In the genomic region with DNA sequence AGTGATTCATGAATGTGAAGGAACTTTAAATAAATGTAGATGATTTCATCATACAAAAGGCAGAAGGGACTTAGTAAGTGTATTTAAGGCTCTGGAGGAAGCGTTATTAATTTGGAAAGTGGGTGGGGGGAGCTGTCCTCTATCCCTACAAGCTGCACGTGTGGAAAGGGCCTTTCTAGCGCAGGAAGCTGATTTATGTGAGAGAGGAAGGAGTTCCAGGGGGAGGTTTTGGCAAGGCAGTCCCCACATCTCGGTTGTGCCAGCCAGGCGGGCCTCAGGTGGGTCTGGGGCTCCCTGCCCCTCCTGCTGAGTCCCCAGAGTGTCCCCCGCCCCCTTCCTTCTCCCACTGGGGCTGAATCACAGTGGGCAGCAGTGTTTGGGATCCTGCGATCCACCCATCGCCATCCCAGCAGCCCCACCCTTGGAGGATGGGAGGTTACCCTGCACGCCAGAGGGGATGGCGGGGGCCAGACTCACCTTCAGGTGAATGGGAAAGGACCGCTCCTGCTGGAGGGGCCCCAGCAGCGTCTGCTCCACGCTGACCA, we compare ENCODE assay signal across 13 cellular contexts. TPM values are rescaled to one million over a fixed set of nuclear protein-coding genes. Genes with fewer than 3 reads are reported as not detected.
A peak's percentile ranks its signal among the peaks of the same experiment; 100 is the strongest.
DNase-seq lines count a peak whose midpoint lies in the region; ATAC-seq, FAIRE-seq and TF ChIP-seq lines count a peak whose summit lies in the region.
"Had no signal": no experiment of that assay in that cellular context is flagged by ENCODE, and none has a peak within 500 bp of the region (broad histone marks: within the 10 kb centered on the region; RNA-seq: fewer than 3 reads in every experiment).

No MANE protein-coding gene starts in this region.

- H3K36me3 ChIP-seq in cardiac muscle cell: no peaks in the 10 kb centered on the region

- peaks cover 17% of the 10 kb centered on the region for H3K4me1 Mint-ChIP-seq in dendritic cell treated with granulocyte-macrophage colony-stimulating factor and Interleukin-4, amounts not matched to agents 40 ng/mL and 50 ng/mL, for 4 days (ENCODE audit: low read depth)
- H3K4me1 Mint-ChIP-seq in nephron progenitor cell (peaks cover 59% of the 10 kb centered on the region), type B pancreatic cell (ENCODE audit: unreplicated experiment) (peaks cover 27% of the 10 kb centered on the region)

- TF ChIP-seq CTCF in cardiac muscle cell (IDR thresholded peaks at IDR 0.05; ENCODE audit: low read depth, low read length): no peak
- no peak for TF ChIP-seq CTCF in nephron progenitor cell (IDR thresholded peaks at IDR 0.05)
- TF ChIP-seq CTCF in type B pancreatic cell (conservative IDR thresholded peaks at IDR 0.05): no peak

- intact Hi-C loops in Right ventricle myocardium superior (cut with DNase I): no loop called here
- intact Hi-C loops in dendritic cell treated with granulocyte-macrophage colony-stimulating factor and Interleukin-4, amounts not matched to agents 40 ng/mL and 50 ng/mL, for 4 days (cut with micrococcal nuclease): no loop called here

- no peak overlapping the region for H3K27ac Mint-ChIP-seq in dendritic cell treated with granulocyte-macrophage colony-stimulating factor and Interleukin-4, amounts not matched to agents 40 ng/mL and 50 ng/mL, for 4 days
- H3K27ac Mint-ChIP-seq in nephron progenitor cell (no peak overlapping the region), type B pancreatic cell (peak overlapping the region; percentile 47)

- peak overlapping the region; percentile 21 for H3K4me3 Mint-ChIP-seq in dendritic cell treated with granulocyte-macrophage colony-stimulating factor and Interleukin-4, amounts not matched to agents 40 ng/mL and 50 ng/mL, for 4 days
- H3K4me3 Mint-ChIP-seq in nephron progenitor cell (peak overlapping the region; percentile 77), type B pancreatic cell (peak overlapping the region; percentile 84)

- H3K4me1 ChIP-seq in cardiac muscle cell (ENCODE audit: low read depth): no peaks in the 10 kb centered on the region

- peaks cover 59% of the 10 kb centered on the region for H3K27me3 ChIP-seq in cardiac muscle cell

- H3K27ac ChIP-seq in cardiac muscle cell: no peak overlapping the region

- DNase-seq in cardiac muscle cell (ENCODE audit: low read depth in 1 of 2, low spot score in 1 of 2) (no peak), Right ventricle myocardium superior (no peak), nephron progenitor cell (no peak), type B pancreatic cell (ENCODE audit: extremely low spot score, unreplicated experiment) (no peak), NCI-H2196 treated with DMSO at 0.1 percent for 48 hours (lab: John Stamatoyannopoulos, UW; ENCODE audit: unreplicated experiment) (no peak), HTR-8/SVneo (ENCODE audit: insufficient read length, low spot score) (no peak)
- DNase-seq: activated CD4-positive, alpha-beta T cell treated with anti-CD3 and anti-CD28 coated beads for 48 hours; activated gamma-delta T cell treated with Interleukin-2 at 50 U/mL for 16 hours had no signal

- no peaks in the 10 kb centered on the region for H3K9me3 ChIP-seq in cardiac muscle cell (ENCODE audit: low read depth)

- no peaks in the 10 kb centered on the region for H3K36me3 Mint-ChIP-seq in dendritic cell treated with granulocyte-macrophage colony-stimulating factor and Interleukin-4, amounts not matched to agents 40 ng/mL and 50 ng/mL, for 4 days (ENCODE audit: low read depth)
- H3K36me3 Mint-ChIP-seq in nephron progenitor cell (ENCODE audit: low read depth): peaks cover 7% of the 10 kb centered on the region
- peaks cover 5% of the 10 kb centered on the region for H3K36me3 Mint-ChIP-seq in type B pancreatic cell

- H3K27me3 Mint-ChIP-seq in dendritic cell treated with granulocyte-macrophage colony-stimulating factor and Interleukin-4, amounts not matched to agents 40 ng/mL and 50 ng/mL, for 4 days: peaks cover 46% of the 10 kb centered on the region
- peaks cover 23% of the 10 kb centered on the region for H3K27me3 Mint-ChIP-seq in nephron progenitor cell (ENCODE audit: low read depth, poor library complexity)
- H3K27me3 Mint-ChIP-seq in type B pancreatic cell: peaks cover 41% of the 10 kb centered on the region

- ATAC-seq in Right ventricle myocardium superior (ENCODE audit: poor library complexity) (no peak), HG02759 (IDR thresholded peaks at IDR 0.05; ENCODE audit: unreplicated experiment) (no peak)

- peak overlapping the region; percentile 31 for H3K4me3 ChIP-seq in cardiac muscle cell

- FAIRE-seq in HTR-8/SVneo (lab: Jason Lieb, UNC): no peak
- FAIRE-seq: G401.6 had no signal

- H3K9me3 Mint-ChIP-seq in dendritic cell treated with granulocyte-macrophage colony-stimulating factor and Interleukin-4, amounts not matched to agents 40 ng/mL and 50 ng/mL, for 4 days: no peaks in the 10 kb centered on the region
- H3K9me3 Mint-ChIP-seq in nephron progenitor cell (peaks cover 9% of the 10 kb centered on the region), type B pancreatic cell (no peaks in the 10 kb centered on the region)

RNA-seq across cellular contexts. Expression of a gene that starts 0.7 kb away (rescaled TPM):
- total RNA-seq in cardiac muscle cell (not detected in 2 replicates), Right ventricle myocardium superior (0.08 TPM), type B pancreatic cell (ENCODE audit: low replicate concordance) (14.4 TPM in 1 of 2 replicates, not detected in the other)
- not detected in 2 replicates for polyA plus RNA-seq in cardiac muscle cell
- total RNA-seq: H4, SK-MEL-5 had no signal

Comparison
In these comparisons a context has a peak if more than half of its experiments do, and no peak if none do; other contexts are left out.
1. H3K4me3 Mint-ChIP-seq: peak in every context shown above with its lines; median percentile 84 in type B pancreatic cell; 77 in nephron progenitor cell; 21 in dendritic cell treated with granulocyte-macrophage colony-stimulating factor and Interleukin-4, amounts not matched to agents 40 ng/mL and 50 ng/mL, for 4 days.